In genomic region chr1:32989160-32989894, GRCh38 we compare ENCODE assay signal across 8 cellular contexts. TPM values are rescaled to one million over a fixed set of nuclear protein-coding genes. Genes with fewer than 3 reads are reported as not detected.
A peak's percentile ranks its signal among the peaks of the same experiment; 100 is the strongest.
DNase-seq lines count a peak whose midpoint lies in the region; ATAC-seq, FAIRE-seq and TF ChIP-seq lines count a peak whose summit lies in the region.

No MANE protein-coding gene starts in this region.

- dilution Hi-C loops in mammary epithelial cell (cut with HindIII; ENCODE audit: low sequenced_read_pairs): no loop called here

- TF ChIP-seq POLR2A in testis (IDR thresholded peaks at IDR 0.05): no peak

- peak; percentile 65 for DNase-seq in GM12865 (ENCODE audit: low read depth)
- DNase-seq in RCC 7860 (ENCODE audit: low spot score): peak; percentile 75
- peak; percentile 99 for DNase-seq in mammary epithelial cell
- DNase-seq in lung microvascular endothelial cell (ENCODE audit: low read depth in 2 of 2): peak; percentile 61 to 99
- peak; percentile 80 for DNase-seq in testis
- DNase-seq in progenitor cell of endocrine pancreas (ENCODE audit: low spot score, unreplicated experiment): no peak

- no peak for TF ChIP-seq CTCF in GM12865 (IDR thresholded peaks at IDR 0.05; ENCODE audit: insufficient read depth, low read depth, low read length, missing control alignments)
- no peak for TF ChIP-seq CTCF in mammary epithelial cell (conservative IDR thresholded peaks at IDR 0.05 in 1 of 2, IDR thresholded peaks at IDR 0.05 in 1 of 2; ENCODE audit: extremely low read depth in 1 of 2, insufficient read depth in 1 of 2, low read depth in 1 of 2, low read length in 2 of 2)
- TF ChIP-seq CTCF in testis (IDR thresholded peaks at IDR 0.05): no peak
- no peak for TF ChIP-seq CTCF in progenitor cell of endocrine pancreas (IDR thresholded peaks at IDR 0.05; ENCODE audit: unreplicated experiment)

- no peaks in the 10 kb centered on the region for H3K36me3 Mint-ChIP-seq in progenitor cell of endocrine pancreas (ENCODE audit: insufficient read depth)

- ATAC-seq in GM21528 (IDR thresholded peaks at IDR 0.05; ENCODE audit: low FRiP score, unreplicated experiment) (no peak), GM19463 (IDR thresholded peaks at IDR 0.05; ENCODE audit: unreplicated experiment) (no peak)

- TSS peak; percentile 30 for BruUV-seq in mammary epithelial cell (replicated peaks; lab: Mats Ljungman, UMichigan)

- H3K9me3 Mint-ChIP-seq in progenitor cell of endocrine pancreas (ENCODE audit: low read depth): no peaks in the 10 kb centered on the region

- H3K36me3 ChIP-seq in mammary epithelial cell (ENCODE audit: insufficient read depth, low read length) (no peaks in the 10 kb centered on the region), testis (ENCODE audit: low read depth, missing control alignments) (no peaks in the 10 kb centered on the region)

- H3K9me3 ChIP-seq in mammary epithelial cell (replicated peaks; ENCODE audit: insufficient read depth, low read length) (no peaks in the 10 kb centered on the region), testis (no peaks in the 10 kb centered on the region)

- H3K4me1 Mint-ChIP-seq in progenitor cell of endocrine pancreas (ENCODE audit: low read depth): peaks cover 10% of the 10 kb centered on the region

- no peaks in the 10 kb centered on the region for H3K79me2 ChIP-seq in mammary epithelial cell (ENCODE audit: insufficient read depth, low read length)

- H3K4me3 ChIP-seq in GM12865 (ENCODE audit: low read depth, low read length): no peak overlapping the region
- H3K4me3 ChIP-seq in mammary epithelial cell (replicated peaks in 1 of 3; ENCODE audit: insufficient read depth in 1 of 3, low read depth in 2 of 3, low read length in 3 of 3): peak overlapping the region; percentile 7 to 12 (median 11)
- H3K4me3 ChIP-seq in testis: no peak overlapping the region

- CTCF ChIA-PET in mammary epithelial cell (lab: Charles Lee; ENCODE audit: low non-redundant PET): interaction anchor here (0.6 kb wide), 2 partner anchors 18 to 56 kb away, joined by 3 to 5 read pairs; no protein-coding TSS in a partner anchor

- 13% methylated on average over 6 of the region's 6 CpGs for WGBS in mammary epithelial cell (ENCODE audit: low coverage, missing lambda C conversion rate)
- 52 to 53% methylated on average over 6 of the region's 6 CpGs for WGBS in testis, 2 donors

- no peak overlapping the region for H2AFZ ChIP-seq in mammary epithelial cell (ENCODE audit: low read depth, low read length)

- H4K20me1 ChIP-seq in mammary epithelial cell (ENCODE audit: insufficient read depth, low read length): no peaks in the 10 kb centered on the region

- no peak overlapping the region for H3K27ac Mint-ChIP-seq in progenitor cell of endocrine pancreas

- peak; percentile 88 for FAIRE-seq in RCC 7860 (lab: Jason Lieb, UNC)

- no peak overlapping the region for H3K4me3 Mint-ChIP-seq in progenitor cell of endocrine pancreas (ENCODE audit: low read depth)

- H3K9ac ChIP-seq in mammary epithelial cell (ENCODE audit: insufficient read depth, low read length): peak overlapping the region; percentile 81

- H3K27me3 Mint-ChIP-seq in progenitor cell of endocrine pancreas: no peaks in the 10 kb centered on the region

- H3K4me1 ChIP-seq in mammary epithelial cell (ENCODE audit: insufficient read depth, low read length) (peaks cover 52% of the 10 kb centered on the region), testis (peaks cover 30% of the 10 kb centered on the region)

- H3K4me2 ChIP-seq in mammary epithelial cell (ENCODE audit: insufficient read depth, low read depth, low read length): peak overlapping the region; percentile 76

- intact Hi-C loops in mammary epithelial cell (cut with micrococcal nuclease) (no loop called here), testis (cut with DNase I; ENCODE audit: low total_unique reads) (no loop called here)

- H3K27me3 ChIP-seq in mammary epithelial cell (ENCODE audit: insufficient read depth, low read length) (no peaks in the 10 kb centered on the region), testis (no peaks in the 10 kb centered on the region)

- H3K27ac ChIP-seq in mammary epithelial cell (ENCODE audit: insufficient read depth, low read depth, low read length): peak overlapping the region; percentile 93
- peak overlapping the region in 1 of 2 donors; percentile 48 for H3K27ac ChIP-seq in testis

- in situ Hi-C loops in mammary epithelial cell (cut with MboI; ENCODE audit: low sequenced_read_pairs in 2 of 2): no loop called here

RNA-seq across cellular contexts. Expression of gene RNF19B, which starts 24.7 kb away (rescaled TPM):
- total RNA-seq in mammary epithelial cell: 10 to 100 TPM; 30.5 to 62.4 TPM
- polyA plus RNA-seq in mammary epithelial cell: 32.3 TPM
- 38.2 TPM for polyA minus RNA-seq in mammary epithelial cell
- total RNA-seq in lung microvascular endothelial cell: 8.5 and 12.9 TPM in 2 replicates
- 100 to 1,000 TPM; 140 to 141 TPM for total RNA-seq in testis
- polyA plus RNA-seq in testis (ENCODE audit: insufficient read depth, low read depth, low replicate concordance): 225 TPM
- 14.2 and 16.4 TPM in 2 replicates for total RNA-seq in progenitor cell of endocrine pancreas

RNA-seq across cellular contexts. Expression of gene AK2, which starts 47.4 kb away (rescaled TPM):
- 100 to 1,000 TPM; 157 to 217 TPM for total RNA-seq in mammary epithelial cell
- 221 TPM for polyA plus RNA-seq in mammary epithelial cell
- polyA minus RNA-seq in mammary epithelial cell: 146 TPM
- total RNA-seq in lung microvascular endothelial cell: 46.2 and 54.6 TPM in 2 replicates
- total RNA-seq in testis: 100 to 1,000 TPM; 181 to 219 TPM
- 144 TPM for polyA plus RNA-seq in testis (ENCODE audit: insufficient read depth, low read depth, low replicate concordance)
- total RNA-seq in progenitor cell of endocrine pancreas: 115 and 116 TPM in 2 replicates

Comparison
In these comparisons a context has a peak if more than half of its experiments do, and no peak if none do; other contexts are left out.
1. H3K4me3 ChIP-seq: peak in mammary epithelial cell (3 of 3); none in GM12865 (single experiment) and testis (0 of 2).